ENCODE assay signal across 8 cellular contexts in the genomic region with DNA sequence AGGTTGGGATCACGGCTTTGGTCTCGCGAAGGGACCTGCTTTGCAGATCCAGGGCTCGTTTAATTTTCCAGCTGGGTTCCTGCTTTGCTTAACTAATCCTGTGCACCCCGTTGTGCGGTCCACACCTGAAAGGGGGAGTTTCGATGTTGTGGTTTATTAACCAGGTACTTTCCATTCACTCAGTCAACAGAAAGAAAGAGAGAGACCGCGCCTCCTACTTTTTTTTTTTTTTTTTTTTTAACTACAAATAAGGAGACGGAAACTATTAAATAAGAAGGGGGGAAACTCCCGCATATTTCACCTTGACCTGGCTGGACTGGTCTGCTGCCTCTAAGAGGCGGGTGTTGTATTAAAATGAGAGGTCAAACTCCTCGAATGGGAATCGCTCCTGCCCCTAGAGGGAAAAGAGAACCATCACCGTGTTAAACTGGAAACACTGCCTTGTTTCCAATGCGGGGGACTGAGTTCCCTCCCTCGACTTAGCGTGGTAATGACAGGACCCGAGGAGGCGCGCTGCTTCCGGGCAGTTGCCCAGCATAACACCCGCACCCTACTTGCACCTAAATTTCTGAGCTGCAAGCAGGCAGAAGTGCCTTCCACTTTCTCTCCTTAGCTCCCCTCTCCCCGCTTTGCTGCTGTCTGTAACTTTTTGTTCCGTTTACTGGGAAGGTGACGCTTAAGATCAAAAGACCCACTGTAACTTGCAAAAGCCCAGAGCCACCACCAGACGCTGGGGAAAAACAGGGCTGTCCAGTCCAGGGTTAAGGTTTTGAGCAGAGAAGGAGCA. TPM values are rescaled to one million over a fixed set of nuclear protein-coding genes. Genes with fewer than 3 reads are reported as not detected.
DNase-seq lines count a peak whose midpoint lies in the region; ATAC-seq and TF ChIP-seq lines count a peak whose summit lies in the region.

No MANE protein-coding gene starts in this region.

- H3K27me3 ChIP-seq in left ventricle myocardium inferior (ENCODE audit: low read depth) (peaks cover 36% of the 10 kb centered on the region), parathyroid adenoma (ENCODE audit: control insufficient read depth, insufficient read depth, low read length) (no peaks in the 10 kb centered on the region)

- DNase-seq in Caki2 (ENCODE audit: low read depth) (peak; percentile 99), GM19238 (ENCODE audit: insufficient read length, low spot score) (peak; percentile 21), NCI-H510A (lab: John Stamatoyannopoulos, UW) (peak; percentile 81), amygdala (lab: John Stamatoyannopoulos, UW) (peak in 48 of 56 donors; percentile 17 to 87 (median 64)), left ventricle myocardium inferior (peak; percentile 42), NOMO-1 treated with DMSO at 0.1 percent for 48 hours (lab: John Stamatoyannopoulos, UW; ENCODE audit: unreplicated experiment) (no peak)

- peak overlapping the region; percentile 95 for H2AFZ ChIP-seq in parathyroid adenoma

- no peaks in the 10 kb centered on the region for H3K9me3 ChIP-seq in left ventricle myocardium inferior (replicated peaks)
- H3K9me3 ChIP-seq in parathyroid adenoma (ENCODE audit: control insufficient read depth, low read length): no peaks in the 10 kb centered on the region

- H3K9ac ChIP-seq in parathyroid adenoma: no peak overlapping the region

- H3K79me2 ChIP-seq in parathyroid adenoma: no peaks in the 10 kb centered on the region

- H3K27ac ChIP-seq in left ventricle myocardium inferior (replicated peaks) (peak overlapping the region; percentile 87), parathyroid adenoma (peak overlapping the region; percentile 77)

- in situ Hi-C loops in Caki2 (cut with HindIII; ENCODE audit: low pct_unique_long_range_greater_than_20kb, low sequenced_read_pairs): no loop called here

- H3K4me1 ChIP-seq in left ventricle myocardium inferior (peaks cover 31% of the 10 kb centered on the region), parathyroid adenoma (peaks cover 5% of the 10 kb centered on the region)

- peak; percentile 37 for TF ChIP-seq CTCF in left ventricle myocardium inferior (IDR thresholded peaks at IDR 0.05; ENCODE audit: borderline replicate concordance)
- TF ChIP-seq CTCF in parathyroid adenoma (IDR thresholded peaks at IDR 0.05): peak; percentile 21

- ATAC-seq in HG03159 (IDR thresholded peaks at IDR 0.05; ENCODE audit: unreplicated experiment): peak; percentile 35

- no peaks in the 10 kb centered on the region for H3K36me3 ChIP-seq in left ventricle myocardium inferior
- no peaks in the 10 kb centered on the region for H3K36me3 ChIP-seq in parathyroid adenoma (ENCODE audit: control insufficient read depth, insufficient read depth, low read length)

- H3K4me3 ChIP-seq in left ventricle myocardium inferior: peak overlapping the region; percentile 73
- peak overlapping the region; percentile 75 for H3K4me3 ChIP-seq in parathyroid adenoma (ENCODE audit: low read depth, low read length)

- intact Hi-C loops in left ventricle myocardium inferior (cut with micrococcal nuclease): no loop called here

- H3K4me2 ChIP-seq in parathyroid adenoma (ENCODE audit: low read length): peak overlapping the region; percentile 97

RNA-seq across cellular contexts. Expression of a gene that starts 1.1 kb away (rescaled TPM):
- total RNA-seq in Caki2 (2014; rRNA removed; shearing (Covaris generic); ENCODE audit: low replicate concordance): 49.8 and 56.5 TPM in 2 replicates
- 1.5 TPM for total RNA-seq in left ventricle myocardium inferior

Comparison
In these comparisons a context has a peak if more than half of its experiments do, and no peak if none do; other contexts are left out.
1. RNA of a gene that starts 1.1 kb away (total RNA-seq): 49.8 to 56.5 TPM in Caki2; 1.5 TPM in left ventricle myocardium inferior (single experiment); every median in the first group is over 10 times any median in the second.